In genomic region chr1:205703072-205703471, GRCh38 we compare ENCODE assay signal across 1 cellular context.
TF ChIP-seq lines count a peak whose summit lies in the region.

No MANE protein-coding gene starts in this region.

TF ChIP-seq in HepG2, 621 proteins besides CTCF, POLR2A, EP300 and RAD21 (continued from another document and continues in another):
- TF ChIP-seq ZNF18 (CRISPR knock-in tag; IDR thresholded peaks at IDR 0.05; ENCODE audit: insufficient replicate concordance), result no peak
- TF ChIP-seq MEIS1 (CRISPR knock-in tag; IDR thresholded peaks at IDR 0.05; ENCODE audit: borderline replicate concordance), result 0 out of 2 replicates have a peak, but pooled peaks have one; percentile 54
- no peak for TF ChIP-seq ZMAT3 (CRISPR knock-in tag; conservative IDR thresholded peaks at IDR 0.05)
- TF ChIP-seq HOMEZ (CRISPR knock-in tag; IDR thresholded peaks at IDR 0.05; ENCODE audit: low read depth), result 0 out of 2 replicates have a peak, but pooled peaks have one; percentile 37
- TF ChIP-seq MIXL1 (CRISPR knock-in tag; IDR thresholded peaks at IDR 0.05), result peak; percentile 40; the same call in 1 of the 2 replicates
- peak; percentile 96 for TF ChIP-seq FOXA1 (IDR thresholded peaks at IDR 0.05)
- peak; percentile 96 for TF ChIP-seq FOXA1 (CRISPR knock-in tag; IDR thresholded peaks at IDR 0.05)
- peak; percentile 42; the same call in 1 of the 2 replicates for TF ChIP-seq HDAC1 (CRISPR knock-in tag; IDR thresholded peaks at IDR 0.05)
- peak; percentile 46 for TF ChIP-seq TEAD3 (CRISPR knock-in tag; optimal IDR thresholded peaks at IDR 0.05; ENCODE audit: borderline replicate concordance)
- peak; percentile 88 for TF ChIP-seq FOXO1 (CRISPR knock-in tag; IDR thresholded peaks at IDR 0.05)
- peak; percentile 27; the same call in 1 of the 2 replicates for TF ChIP-seq RXRB (CRISPR knock-in tag; IDR thresholded peaks at IDR 0.05; ENCODE audit: borderline replicate concordance)
- TF ChIP-seq CC2D1A (CRISPR knock-in tag; IDR thresholded peaks at IDR 0.05), result no peak
- TF ChIP-seq, protein P1, sequence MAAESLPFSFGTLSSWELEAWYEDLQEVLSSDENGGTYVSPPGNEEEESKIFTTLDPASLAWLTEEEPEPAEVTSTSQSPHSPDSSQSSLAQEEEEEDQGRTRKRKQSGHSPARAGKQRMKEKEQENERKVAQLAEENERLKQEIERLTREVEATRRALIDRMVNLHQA (CRISPR knock-in tag; IDR thresholded peaks at IDR 0.05), result no peak
- peak; percentile 70; the same call in 1 of the 2 replicates for TF ChIP-seq SOX5 (CRISPR knock-in tag; IDR thresholded peaks at IDR 0.05; ENCODE audit: borderline replicate concordance)
- no peak for TF ChIP-seq CBX2 (IDR thresholded peaks at IDR 0.05; ENCODE audit: low read depth, low read length)
- no peak for TF ChIP-seq CBX2 (CRISPR knock-in tag; IDR thresholded peaks at IDR 0.05; ENCODE audit: low read depth)
- TF ChIP-seq FOXK2 (IDR thresholded peaks at IDR 0.05), result peak; percentile 38; the same call in 1 of the 2 replicates
- TF ChIP-seq HDAC2 (CRISPR knock-in tag; IDR thresholded peaks at IDR 0.05), result peak; percentile 52; the same call in 1 of the 2 replicates
- no peak for TF ChIP-seq CREB3 (CRISPR knock-in tag; IDR thresholded peaks at IDR 0.05)
- peak; percentile 35; the same call in 1 of the 2 replicates for TF ChIP-seq SAP130 (CRISPR knock-in tag; IDR thresholded peaks at IDR 0.05; ENCODE audit: low read depth)
- no peak for TF ChIP-seq RNF219 (CRISPR knock-in tag; IDR thresholded peaks at IDR 0.05)
- TF ChIP-seq CREM (IDR thresholded peaks at IDR 0.05), result 0 out of 2 replicates have a peak, but pooled peaks have one; percentile 28
- TF ChIP-seq CREM (CRISPR knock-in tag; IDR thresholded peaks at IDR 0.05), result no peak
- no peak for TF ChIP-seq THYN1 (CRISPR knock-in tag; IDR thresholded peaks at IDR 0.05; ENCODE audit: borderline replicate concordance, low read depth)
- TF ChIP-seq SALL2 (CRISPR knock-in tag; IDR thresholded peaks at IDR 0.05), result no peak
- TF ChIP-seq ELF3 (CRISPR knock-in tag; IDR thresholded peaks at IDR 0.05), result peak; percentile 65
- TF ChIP-seq MEIS2 (CRISPR knock-in tag; IDR thresholded peaks at IDR 0.05), result 0 out of 2 replicates have a peak, but pooled peaks have one; percentile 41
- no peak for TF ChIP-seq SRY (CRISPR knock-in tag; IDR thresholded peaks at IDR 0.05)
- peak; percentile 30; the same call in 1 of the 2 replicates for TF ChIP-seq ZNF292 (CRISPR knock-in tag; IDR thresholded peaks at IDR 0.05; ENCODE audit: borderline replicate concordance, low read depth)
- TF ChIP-seq FOSL2 (CRISPR knock-in tag; IDR thresholded peaks at IDR 0.05), result 0 out of 2 replicates have a peak, but pooled peaks have one; percentile 9
- TF ChIP-seq FOXK1 (CRISPR knock-in tag; IDR thresholded peaks at IDR 0.05; ENCODE audit: borderline replicate concordance, low read depth), result peak; percentile 21; the same call in 1 of the 2 replicates
- TF ChIP-seq NCOA2 (CRISPR knock-in tag; IDR thresholded peaks at IDR 0.05), result peak; percentile 55; the same call in 1 of the 2 replicates
- peak; percentile 100 for TF ChIP-seq SIX1 (CRISPR knock-in tag; IDR thresholded peaks at IDR 0.05; ENCODE audit: borderline replicate concordance)
- peak; percentile 69; the same call in 1 of the 2 replicates for TF ChIP-seq FOXP1 (IDR thresholded peaks at IDR 0.05)
- TF ChIP-seq FOXP1 (CRISPR knock-in tag; IDR thresholded peaks at IDR 0.05), result peak; percentile 95
- TF ChIP-seq ZNF34 (CRISPR knock-in tag; IDR thresholded peaks at IDR 0.05; ENCODE audit: borderline replicate concordance), result no peak
- peak; percentile 84 for TF ChIP-seq PAXIP1 (CRISPR knock-in tag; conservative IDR thresholded peaks at IDR 0.05)
- no peak for TF ChIP-seq DNMT3B (CRISPR knock-in tag; conservative IDR thresholded peaks at IDR 0.05)
- TF ChIP-seq ZBTB7B (CRISPR knock-in tag; IDR thresholded peaks at IDR 0.05), result peak; percentile 53; the same call in 1 of the 2 replicates
- peak; percentile 94 for TF ChIP-seq ZNF441 (CRISPR knock-in tag; IDR thresholded peaks at IDR 0.05; ENCODE audit: borderline replicate concordance)
- TF ChIP-seq, protein P2, sequence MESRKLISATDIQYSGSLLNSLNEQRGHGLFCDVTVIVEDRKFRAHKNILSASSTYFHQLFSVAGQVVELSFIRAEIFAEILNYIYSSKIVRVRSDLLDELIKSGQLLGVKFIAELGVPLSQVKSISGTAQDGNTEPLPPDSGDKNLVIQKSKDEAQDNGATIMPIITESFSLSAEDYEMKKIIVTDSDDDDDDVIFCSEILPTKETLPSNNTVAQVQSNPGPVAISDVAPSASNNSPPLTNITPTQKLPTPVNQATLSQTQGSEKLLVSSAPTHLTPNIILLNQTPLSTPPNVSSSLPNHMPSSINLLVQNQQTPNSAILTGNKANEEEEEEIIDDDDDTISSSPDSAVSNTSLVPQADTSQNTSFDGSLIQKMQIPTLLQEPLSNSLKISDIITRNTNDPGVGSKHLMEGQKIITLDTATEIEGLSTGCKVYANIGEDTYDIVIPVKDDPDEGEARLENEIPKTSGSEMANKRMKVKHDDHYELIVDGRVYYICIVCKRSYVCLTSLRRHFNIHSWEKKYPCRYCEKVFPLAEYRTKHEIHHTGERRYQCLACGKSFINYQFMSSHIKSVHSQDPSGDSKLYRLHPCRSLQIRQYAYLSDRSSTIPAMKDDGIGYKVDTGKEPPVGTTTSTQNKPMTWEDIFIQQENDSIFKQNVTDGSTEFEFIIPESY (CRISPR knock-in tag; IDR thresholded peaks at IDR 0.05), result no peak
- TF ChIP-seq GATAD2A (CRISPR knock-in tag; IDR thresholded peaks at IDR 0.05), result peak; percentile 79
- TF ChIP-seq, protein P3, sequence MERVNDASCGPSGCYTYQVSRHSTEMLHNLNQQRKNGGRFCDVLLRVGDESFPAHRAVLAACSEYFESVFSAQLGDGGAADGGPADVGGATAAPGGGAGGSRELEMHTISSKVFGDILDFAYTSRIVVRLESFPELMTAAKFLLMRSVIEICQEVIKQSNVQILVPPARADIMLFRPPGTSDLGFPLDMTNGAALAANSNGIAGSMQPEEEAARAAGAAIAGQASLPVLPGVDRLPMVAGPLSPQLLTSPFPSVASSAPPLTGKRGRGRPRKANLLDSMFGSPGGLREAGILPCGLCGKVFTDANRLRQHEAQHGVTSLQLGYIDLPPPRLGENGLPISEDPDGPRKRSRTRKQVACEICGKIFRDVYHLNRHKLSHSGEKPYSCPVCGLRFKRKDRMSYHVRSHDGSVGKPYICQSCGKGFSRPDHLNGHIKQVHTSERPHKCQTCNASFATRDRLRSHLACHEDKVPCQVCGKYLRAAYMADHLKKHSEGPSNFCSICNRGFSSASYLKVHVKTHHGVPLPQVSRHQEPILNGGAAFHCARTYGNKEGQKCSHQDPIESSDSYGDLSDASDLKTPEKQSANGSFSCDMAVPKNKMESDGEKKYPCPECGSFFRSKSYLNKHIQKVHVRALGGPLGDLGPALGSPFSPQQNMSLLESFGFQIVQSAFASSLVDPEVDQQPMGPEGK (CRISPR knock-in tag; IDR thresholded peaks at IDR 0.05), result 0 out of 2 replicates have a peak, but pooled peaks have one; percentile 18
- TF ChIP-seq ZNF792 (CRISPR knock-in tag; IDR thresholded peaks at IDR 0.05), result 0 out of 2 replicates have a peak, but pooled peaks have one; percentile 54
- TF ChIP-seq SALL1 (CRISPR knock-in tag; IDR thresholded peaks at IDR 0.05), result peak; percentile 78
- TF ChIP-seq, protein P4, sequence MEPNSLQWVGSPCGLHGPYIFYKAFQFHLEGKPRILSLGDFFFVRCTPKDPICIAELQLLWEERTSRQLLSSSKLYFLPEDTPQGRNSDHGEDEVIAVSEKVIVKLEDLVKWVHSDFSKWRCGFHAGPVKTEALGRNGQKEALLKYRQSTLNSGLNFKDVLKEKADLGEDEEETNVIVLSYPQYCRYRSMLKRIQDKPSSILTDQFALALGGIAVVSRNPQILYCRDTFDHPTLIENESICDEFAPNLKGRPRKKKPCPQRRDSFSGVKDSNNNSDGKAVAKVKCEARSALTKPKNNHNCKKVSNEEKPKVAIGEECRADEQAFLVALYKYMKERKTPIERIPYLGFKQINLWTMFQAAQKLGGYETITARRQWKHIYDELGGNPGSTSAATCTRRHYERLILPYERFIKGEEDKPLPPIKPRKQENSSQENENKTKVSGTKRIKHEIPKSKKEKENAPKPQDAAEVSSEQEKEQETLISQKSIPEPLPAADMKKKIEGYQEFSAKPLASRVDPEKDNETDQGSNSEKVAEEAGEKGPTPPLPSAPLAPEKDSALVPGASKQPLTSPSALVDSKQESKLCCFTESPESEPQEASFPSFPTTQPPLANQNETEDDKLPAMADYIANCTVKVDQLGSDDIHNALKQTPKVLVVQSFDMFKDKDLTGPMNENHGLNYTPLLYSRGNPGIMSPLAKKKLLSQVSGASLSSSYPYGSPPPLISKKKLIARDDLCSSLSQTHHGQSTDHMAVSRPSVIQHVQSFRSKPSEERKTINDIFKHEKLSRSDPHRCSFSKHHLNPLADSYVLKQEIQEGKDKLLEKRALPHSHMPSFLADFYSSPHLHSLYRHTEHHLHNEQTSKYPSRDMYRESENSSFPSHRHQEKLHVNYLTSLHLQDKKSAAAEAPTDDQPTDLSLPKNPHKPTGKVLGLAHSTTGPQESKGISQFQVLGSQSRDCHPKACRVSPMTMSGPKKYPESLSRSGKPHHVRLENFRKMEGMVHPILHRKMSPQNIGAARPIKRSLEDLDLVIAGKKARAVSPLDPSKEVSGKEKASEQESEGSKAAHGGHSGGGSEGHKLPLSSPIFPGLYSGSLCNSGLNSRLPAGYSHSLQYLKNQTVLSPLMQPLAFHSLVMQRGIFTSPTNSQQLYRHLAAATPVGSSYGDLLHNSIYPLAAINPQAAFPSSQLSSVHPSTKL (CRISPR knock-in tag; IDR thresholded peaks at IDR 0.05), result peak; percentile 62; the same call in 1 of the 2 replicates
- peak; percentile 85 for TF ChIP-seq ZBTB7A (CRISPR knock-in tag; IDR thresholded peaks at IDR 0.05)
